In genomic region chr22:31177420-31178162, GRCh38 we compare ENCODE assay signal across 12 cellular contexts. TPM values are rescaled to one million over a fixed set of nuclear protein-coding genes. Genes with fewer than 3 reads are reported as not detected.
A peak's percentile ranks its signal among the peaks of the same experiment; 100 is the strongest.
DNase-seq lines count a peak whose midpoint lies in the region; FAIRE-seq and TF ChIP-seq lines count a peak whose summit lies in the region.
"Had no signal": no experiment of that assay in that cellular context is flagged by ENCODE, and none has a peak within 500 bp of the region (broad histone marks: within the 10 kb centered on the region; RNA-seq: fewer than 3 reads in every experiment).

No MANE protein-coding gene starts in this region.

- TF ChIP-seq CTCF in AG04449 (IDR thresholded peaks at IDR 0.05; ENCODE audit: insufficient read depth, low read length, missing control alignments) (no peak), bronchial epithelial cell (IDR thresholded peaks at IDR 0.05; ENCODE audit: insufficient read depth, low read length, severe bottlenecking) (peak; percentile 0)

- CTCF ChIA-PET in AG04449 (lab: Yijun Ruan, JAX): interaction anchor here (0.7 to 5.9 kb wide), 5 partner anchors 21 to 72 kb away, joined by 3 to 26 read pairs (median 3); partner anchors contain the start of gene LIMK2

- peaks cover 0 to 6% of the 10 kb centered on the region in 2 donors for H3K4me1 ChIP-seq in muscle layer of duodenum (ENCODE audit: control insufficient read depth in 1 of 2, insufficient read depth in 2 of 2, low read length in 2 of 2)

- peak; percentile 91 for DNase-seq in AG04449 (ENCODE audit: low read depth, low spot score)
- peak; percentile 84 for DNase-seq in LHCN-M2 (ENCODE audit: low read depth)
- DNase-seq in bronchial epithelial cell (ENCODE audit: low read depth): peak; percentile 99
- DNase-seq in activated CD4-positive, CD25-positive, alpha-beta regulatory T cell (lab: John Stamatoyannopoulos, UW): no peak
- no peak for DNase-seq in SHP77 treated with DMSO at 0.1 percent for 48 hours (lab: John Stamatoyannopoulos, UW)
- no peak for DNase-seq in activated naive CD4-positive, alpha-beta T cell (lab: John Stamatoyannopoulos, UW)
- no peak for DNase-seq in posterior cingulate gyrus
- DNase-seq: activated CD4-positive, alpha-beta T cell treated with anti-CD3 and anti-CD28 coated beads, Interleukin-2, amount 50 U/mL, for 4 hours; cerebellar nuclear complex; KBM-7 had no signal

- POLR2A ChIA-PET in AG04449 (lab: Yijun Ruan, JAX): interaction anchor here (0.6 to 1.1 kb wide), 3 partner anchors 14 to 70 kb away, joined by 3 to 4 read pairs (median 3); partner anchors contain the start of gene SELENOM

- H3K4me3 ChIP-seq in AG04449 (ENCODE audit: low read depth, low read length) (no peak overlapping the region), bronchial epithelial cell (ENCODE audit: low read depth, low read length) (no peak overlapping the region), muscle layer of duodenum (ENCODE audit: low read depth in 1 of 2, low read length in 2 of 2) (no peak overlapping the region)

- peak; percentile 93 for FAIRE-seq in bronchial epithelial cell (lab: Jason Lieb, UNC)
- FAIRE-seq: islet of Langerhans had no signal

- H3K9me3 ChIP-seq in muscle layer of duodenum (ENCODE audit: control insufficient read depth in 1 of 2, low read length in 2 of 2): no peaks in the 10 kb centered on the region

- H3K36me3 ChIP-seq in bronchial epithelial cell (ENCODE audit: control insufficient read depth, insufficient read depth, low read length) (peaks cover 2% of the 10 kb centered on the region), muscle layer of duodenum (ENCODE audit: control insufficient read depth in 1 of 2, insufficient read depth in 2 of 2, low read length in 2 of 2) (peaks cover 0 to 3% of the 10 kb centered on the region in 2 donors)

- H3K27me3 ChIP-seq in bronchial epithelial cell (ENCODE audit: control insufficient read depth, insufficient read depth, low read length) (no peaks in the 10 kb centered on the region), muscle layer of duodenum (ENCODE audit: low read depth, low read length) (no peaks in the 10 kb centered on the region)

- intact Hi-C loops in posterior cingulate gyrus (cut with DNase I): no loop called here

- peak overlapping the region; percentile 56 for H3K27ac ChIP-seq in muscle layer of duodenum (ENCODE audit: low read length)

RNA-seq across cellular contexts. Expression of gene RNF185, which starts 17.6 kb away (rescaled TPM):
- total RNA-seq in LHCN-M2 (2014; rRNA removed): 30.0 and 36.0 TPM in 2 replicates
- polyA plus RNA-seq in LHCN-M2 (2012): 38.0 TPM
- total RNA-seq in bronchial epithelial cell: 58.4 and 73.0 TPM in 2 replicates

RNA-seq across cellular contexts. Expression of gene LIMK2, which starts 34.5 kb away (rescaled TPM):
- total RNA-seq in LHCN-M2 (2014; rRNA removed) (24.8 and 30.3 TPM in 2 replicates), bronchial epithelial cell (121 and 155 TPM in 2 replicates)
- 25.0 TPM for polyA plus RNA-seq in LHCN-M2 (2012)

RNA-seq across cellular contexts. Expression of gene PLA2G3, which starts 37.3 kb away (rescaled TPM):
- total RNA-seq in LHCN-M2 (2014; rRNA removed): not detected in 2 replicates
- polyA plus RNA-seq in LHCN-M2 (2012): not detected
- total RNA-seq in bronchial epithelial cell: under 0.01 and 0.38 TPM in 2 replicates

RNA-seq across cellular contexts. Expression of gene INPP5J, which starts 54.8 kb away (rescaled TPM):
- total RNA-seq in LHCN-M2 (2014; rRNA removed) (0.06 TPM in 2 replicates), bronchial epithelial cell (under 0.01 and 0.64 TPM in 2 replicates)
- polyA plus RNA-seq in LHCN-M2 (2012): 0.29 TPM

Comparison
In these comparisons a context has a peak if more than half of its experiments do, and no peak if none do; other contexts are left out.
1. DNase-seq: peak in AG04449 (single experiment), LHCN-M2 (single experiment) and bronchial epithelial cell (single experiment); none in activated CD4-positive, CD25-positive, alpha-beta regulatory T cell (0 of 4), SHP77 treated with DMSO at 0.1 percent for 48 hours (single experiment), activated naive CD4-positive, alpha-beta T cell (0 of 4) and posterior cingulate gyrus (0 of 10).